In the genomic region with DNA sequence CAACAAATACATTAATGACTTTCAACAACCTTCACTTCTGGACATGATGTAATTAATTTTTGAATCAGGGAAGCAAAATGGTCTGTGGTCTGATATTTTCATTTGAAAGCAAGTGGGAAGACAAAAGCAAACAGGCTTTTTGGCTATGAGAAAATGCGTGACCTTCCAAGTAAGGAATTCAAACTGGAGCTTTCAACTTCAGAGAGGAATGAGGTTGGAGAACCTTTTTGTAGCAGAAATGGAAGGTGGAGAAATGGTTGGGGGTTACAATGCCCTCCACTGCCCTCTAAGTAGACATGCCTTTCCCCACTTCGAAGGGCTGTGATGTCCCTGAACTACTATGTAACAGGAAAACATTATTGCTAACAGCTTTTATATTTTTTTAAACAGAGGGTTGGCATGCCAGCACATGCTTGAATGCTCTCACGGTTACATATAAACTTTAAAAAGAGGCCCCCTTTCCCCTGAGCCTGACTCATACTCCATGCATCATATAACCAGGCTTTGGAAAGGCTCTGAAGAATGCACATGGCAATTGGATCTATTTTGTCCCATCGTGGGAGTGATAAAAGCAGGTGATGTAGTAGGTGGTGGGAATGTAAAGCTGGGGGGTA, we compare ENCODE assay signal across 10 cellular contexts.
A peak's percentile ranks its signal among the peaks of the same experiment; 100 is the strongest.
DNase-seq lines count a peak whose midpoint lies in the region; ATAC-seq, FAIRE-seq and TF ChIP-seq lines count a peak whose summit lies in the region.
"Had no signal": no experiment of that assay in that cellular context is flagged by ENCODE, and none has a peak within 500 bp of the region (broad histone marks: within the 10 kb centered on the region; RNA-seq: fewer than 3 reads in every experiment).

No MANE protein-coding gene starts in this region.

- H3K9me3 ChIP-seq in skeletal muscle tissue (ENCODE audit: control insufficient read depth in 3 of 3, low read length in 3 of 3): no peaks in the 10 kb centered on the region

- no peak overlapping the region for H3K4me3 ChIP-seq in skeletal muscle tissue (ENCODE audit: low read length in 3 of 3)

- no peaks in the 10 kb centered on the region for H3K27me3 ChIP-seq in skeletal muscle tissue (ENCODE audit: control insufficient read depth in 3 of 3, insufficient read depth in 3 of 3, low read length in 3 of 3)

- peak overlapping the region; percentile 8 for H3K27ac ChIP-seq in skeletal muscle tissue (ENCODE audit: low read depth, low read length)

- no peak for TF ChIP-seq CTCF in D721Med (IDR thresholded peaks at IDR 0.05; ENCODE audit: insufficient read depth, missing control alignments)

- DNase-seq in T1000 (lab: John Stamatoyannopoulos, UW) (peak; percentile 22), glomerular visceral epithelial cell (ENCODE audit: extremely low spot score) (peak; percentile 97), HT-29 (ENCODE audit: low spot score) (no peak), D721Med (ENCODE audit: insufficient read length, low spot score) (no peak)
- DNase-seq: H9 had no signal

- H3K36me3 ChIP-seq in skeletal muscle tissue (ENCODE audit: control insufficient read depth in 3 of 3, insufficient read depth in 3 of 3, low read length in 3 of 3): no peaks in the 10 kb centered on the region

- ATAC-seq in GM18511 (IDR thresholded peaks at IDR 0.05; ENCODE audit: unreplicated experiment) (peak; percentile 29), GM19035 (IDR thresholded peaks at IDR 0.05; ENCODE audit: unreplicated experiment) (no peak), GM21619 (IDR thresholded peaks at IDR 0.05; ENCODE audit: unreplicated experiment) (no peak)
- ATAC-seq: sciatic nerve had no signal

- FAIRE-seq in D721Med (lab: Jason Lieb, UNC): no peak

- no peak overlapping the region for H3K9ac ChIP-seq in skeletal muscle tissue (ENCODE audit: low read depth in 1 of 3, low read length in 3 of 3)

- H3K4me1 ChIP-seq in skeletal muscle tissue (ENCODE audit: control insufficient read depth in 3 of 3, insufficient read depth in 3 of 3, low read length in 3 of 3): peaks cover 0 to 7% (median 0%) of the 10 kb centered on the region in 3 donors

Comparison
In these comparisons a context has a peak if more than half of its experiments do, and no peak if none do; other contexts are left out.
1. DNase-seq: peak in T1000 (single experiment) and glomerular visceral epithelial cell (single experiment); none in HT-29 (single experiment) and D721Med (single experiment).